Comparison of ENCODE assay signal across 1 cellular context in the genomic region with DNA sequence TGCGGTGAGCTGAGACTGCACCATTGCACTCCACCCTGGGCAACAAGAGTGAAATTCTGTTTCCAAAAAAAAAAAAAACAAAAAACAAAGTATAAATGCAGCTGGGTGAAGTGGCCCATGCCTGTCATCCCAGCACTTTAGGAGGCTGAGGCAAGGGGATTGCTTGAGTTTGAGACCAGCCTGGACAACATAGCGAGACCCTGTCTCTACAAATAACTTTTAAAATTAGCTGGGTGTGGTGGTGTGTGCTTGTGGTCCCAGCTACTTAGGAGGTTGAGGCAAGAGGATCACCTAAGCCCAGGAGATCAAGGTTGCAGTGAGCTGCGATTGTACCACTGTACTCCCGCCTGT.
TF ChIP-seq lines count a peak whose summit lies in the region.

No MANE protein-coding gene starts in this region.

TF ChIP-seq in HepG2, 621 proteins besides CTCF, POLR2A, EP300 and RAD21 (continues in another document):
- no peak for TF ChIP-seq ZNF383 (CRISPR knock-in tag; IDR thresholded peaks at IDR 0.05; ENCODE audit: borderline replicate concordance)
- peak; percentile 21; the same call in 1 of the 2 replicates for TF ChIP-seq KAT7 (CRISPR knock-in tag; IDR thresholded peaks at IDR 0.05; ENCODE audit: borderline replicate concordance)
- TF ChIP-seq, protein P1, sequence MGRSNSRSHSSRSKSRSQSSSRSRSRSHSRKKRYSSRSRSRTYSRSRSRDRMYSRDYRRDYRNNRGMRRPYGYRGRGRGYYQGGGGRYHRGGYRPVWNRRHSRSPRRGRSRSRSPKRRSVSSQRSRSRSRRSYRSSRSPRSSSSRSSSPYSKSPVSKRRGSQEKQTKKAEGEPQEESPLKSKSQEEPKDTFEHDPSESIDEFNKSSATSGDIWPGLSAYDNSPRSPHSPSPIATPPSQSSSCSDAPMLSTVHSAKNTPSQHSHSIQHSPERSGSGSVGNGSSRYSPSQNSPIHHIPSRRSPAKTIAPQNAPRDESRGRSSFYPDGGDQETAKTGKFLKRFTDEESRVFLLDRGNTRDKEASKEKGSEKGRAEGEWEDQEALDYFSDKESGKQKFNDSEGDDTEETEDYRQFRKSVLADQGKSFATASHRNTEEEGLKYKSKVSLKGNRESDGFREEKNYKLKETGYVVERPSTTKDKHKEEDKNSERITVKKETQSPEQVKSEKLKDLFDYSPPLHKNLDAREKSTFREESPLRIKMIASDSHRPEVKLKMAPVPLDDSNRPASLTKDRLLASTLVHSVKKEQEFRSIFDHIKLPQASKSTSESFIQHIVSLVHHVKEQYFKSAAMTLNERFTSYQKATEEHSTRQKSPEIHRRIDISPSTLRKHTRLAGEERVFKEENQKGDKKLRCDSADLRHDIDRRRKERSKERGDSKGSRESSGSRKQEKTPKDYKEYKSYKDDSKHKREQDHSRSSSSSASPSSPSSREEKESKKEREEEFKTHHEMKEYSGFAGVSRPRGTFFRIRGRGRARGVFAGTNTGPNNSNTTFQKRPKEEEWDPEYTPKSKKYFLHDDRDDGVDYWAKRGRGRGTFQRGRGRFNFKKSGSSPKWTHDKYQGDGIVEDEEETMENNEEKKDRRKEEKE (IDR thresholded peaks at IDR 0.05), result no peak
- no peak for TF ChIP-seq POGZ (CRISPR knock-in tag; IDR thresholded peaks at IDR 0.05)
- no peak for TF ChIP-seq TGIF2 (CRISPR knock-in tag; IDR thresholded peaks at IDR 0.05)
- TF ChIP-seq TBX2 (CRISPR knock-in tag; IDR thresholded peaks at IDR 0.05; ENCODE audit: borderline replicate concordance), result no peak
- TF ChIP-seq, protein P2, sequence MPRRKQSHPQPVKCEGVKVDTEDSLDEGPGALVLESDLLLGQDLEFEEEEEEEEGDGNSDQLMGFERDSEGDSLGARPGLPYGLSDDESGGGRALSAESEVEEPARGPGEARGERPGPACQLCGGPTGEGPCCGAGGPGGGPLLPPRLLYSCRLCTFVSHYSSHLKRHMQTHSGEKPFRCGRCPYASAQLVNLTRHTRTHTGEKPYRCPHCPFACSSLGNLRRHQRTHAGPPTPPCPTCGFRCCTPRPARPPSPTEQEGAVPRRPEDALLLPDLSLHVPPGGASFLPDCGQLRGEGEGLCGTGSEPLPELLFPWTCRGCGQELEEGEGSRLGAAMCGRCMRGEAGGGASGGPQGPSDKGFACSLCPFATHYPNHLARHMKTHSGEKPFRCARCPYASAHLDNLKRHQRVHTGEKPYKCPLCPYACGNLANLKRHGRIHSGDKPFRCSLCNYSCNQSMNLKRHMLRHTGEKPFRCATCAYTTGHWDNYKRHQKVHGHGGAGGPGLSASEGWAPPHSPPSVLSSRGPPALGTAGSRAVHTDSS (CRISPR knock-in tag; conservative IDR thresholded peaks at IDR 0.05), result no peak
- TF ChIP-seq, protein P3, sequence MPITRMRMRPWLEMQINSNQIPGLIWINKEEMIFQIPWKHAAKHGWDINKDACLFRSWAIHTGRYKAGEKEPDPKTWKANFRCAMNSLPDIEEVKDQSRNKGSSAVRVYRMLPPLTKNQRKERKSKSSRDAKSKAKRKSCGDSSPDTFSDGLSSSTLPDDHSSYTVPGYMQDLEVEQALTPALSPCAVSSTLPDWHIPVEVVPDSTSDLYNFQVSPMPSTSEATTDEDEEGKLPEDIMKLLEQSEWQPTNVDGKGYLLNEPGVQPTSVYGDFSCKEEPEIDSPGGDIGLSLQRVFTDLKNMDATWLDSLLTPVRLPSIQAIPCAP (CRISPR knock-in tag; IDR thresholded peaks at IDR 0.05; ENCODE audit: low read depth), result no peak
- no peak for TF ChIP-seq SMAD9 (CRISPR knock-in tag; IDR thresholded peaks at IDR 0.05)
- TF ChIP-seq, protein P4, sequence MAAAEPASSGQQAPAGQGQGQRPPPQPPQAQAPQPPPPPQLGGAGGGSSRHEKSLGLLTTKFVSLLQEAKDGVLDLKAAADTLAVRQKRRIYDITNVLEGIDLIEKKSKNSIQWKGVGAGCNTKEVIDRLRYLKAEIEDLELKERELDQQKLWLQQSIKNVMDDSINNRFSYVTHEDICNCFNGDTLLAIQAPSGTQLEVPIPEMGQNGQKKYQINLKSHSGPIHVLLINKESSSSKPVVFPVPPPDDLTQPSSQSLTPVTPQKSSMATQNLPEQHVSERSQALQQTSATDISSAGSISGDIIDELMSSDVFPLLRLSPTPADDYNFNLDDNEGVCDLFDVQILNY (CRISPR knock-in tag; conservative IDR thresholded peaks at IDR 0.05), result no peak
- TF ChIP-seq ZBTB42 (CRISPR knock-in tag; IDR thresholded peaks at IDR 0.05), result no peak
- TF ChIP-seq, protein P5, sequence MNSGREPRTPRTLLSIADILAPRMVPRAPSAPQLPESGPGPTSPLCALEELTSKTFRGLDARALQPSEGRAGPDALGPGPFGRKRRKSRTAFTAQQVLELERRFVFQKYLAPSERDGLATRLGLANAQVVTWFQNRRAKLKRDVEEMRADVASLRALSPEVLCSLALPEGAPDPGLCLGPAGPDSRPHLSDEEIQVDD (CRISPR knock-in tag; IDR thresholded peaks at IDR 0.05; ENCODE audit: borderline replicate concordance), result no peak
- TF ChIP-seq SNAPC2 (CRISPR knock-in tag; IDR thresholded peaks at IDR 0.05), result no peak
- TF ChIP-seq RFXAP (CRISPR knock-in tag; IDR thresholded peaks at IDR 0.05; ENCODE audit: borderline replicate concordance), result peak; percentile 38; the same call in 1 of the 2 replicates
- TF ChIP-seq SIX4 (CRISPR knock-in tag; IDR thresholded peaks at IDR 0.05), result no peak
- TF ChIP-seq, protein P6, sequence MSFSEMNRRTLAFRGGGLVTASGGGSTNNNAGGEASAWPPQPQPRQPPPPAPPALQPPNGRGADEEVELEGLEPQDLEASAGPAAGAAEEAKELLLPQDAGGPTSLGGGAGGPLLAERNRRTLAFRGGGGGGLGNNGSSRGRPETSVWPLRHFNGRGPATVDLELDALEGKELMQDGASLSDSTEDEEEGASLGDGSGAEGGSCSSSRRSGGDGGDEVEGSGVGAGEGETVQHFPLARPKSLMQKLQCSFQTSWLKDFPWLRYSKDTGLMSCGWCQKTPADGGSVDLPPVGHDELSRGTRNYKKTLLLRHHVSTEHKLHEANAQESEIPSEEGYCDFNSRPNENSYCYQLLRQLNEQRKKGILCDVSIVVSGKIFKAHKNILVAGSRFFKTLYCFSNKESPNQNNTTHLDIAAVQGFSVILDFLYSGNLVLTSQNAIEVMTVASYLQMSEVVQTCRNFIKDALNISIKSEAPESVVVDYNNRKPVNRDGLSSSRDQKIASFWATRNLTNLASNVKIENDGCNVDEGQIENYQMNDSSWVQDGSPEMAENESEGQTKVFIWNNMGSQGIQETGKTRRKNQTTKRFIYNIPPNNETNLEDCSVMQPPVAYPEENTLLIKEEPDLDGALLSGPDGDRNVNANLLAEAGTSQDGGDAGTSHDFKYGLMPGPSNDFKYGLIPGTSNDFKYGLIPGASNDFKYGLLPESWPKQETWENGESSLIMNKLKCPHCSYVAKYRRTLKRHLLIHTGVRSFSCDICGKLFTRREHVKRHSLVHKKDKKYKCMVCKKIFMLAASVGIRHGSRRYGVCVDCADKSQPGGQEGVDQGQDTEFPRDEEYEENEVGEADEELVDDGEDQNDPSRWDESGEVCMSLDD (CRISPR knock-in tag; IDR thresholded peaks at IDR 0.05; ENCODE audit: borderline replicate concordance), result no peak
- no peak for TF ChIP-seq ZNF773 (CRISPR knock-in tag; IDR thresholded peaks at IDR 0.05; ENCODE audit: borderline replicate concordance)
- TF ChIP-seq ZNF878 (CRISPR knock-in tag; IDR thresholded peaks at IDR 0.05), result no peak
- no peak for TF ChIP-seq SIN3B (IDR thresholded peaks at IDR 0.05; ENCODE audit: low read length)
- TF ChIP-seq CENPX (CRISPR knock-in tag; IDR thresholded peaks at IDR 0.05), result no peak
- TF ChIP-seq ZNF121 (CRISPR knock-in tag; IDR thresholded peaks at IDR 0.05), result peak; percentile 95
- no peak for TF ChIP-seq NFRKB (IDR thresholded peaks at IDR 0.05)
- peak; percentile 65; the same call in 1 of the 2 replicates for TF ChIP-seq ZMYM3 (CRISPR knock-in tag; IDR thresholded peaks at IDR 0.05)
- TF ChIP-seq, protein P7, sequence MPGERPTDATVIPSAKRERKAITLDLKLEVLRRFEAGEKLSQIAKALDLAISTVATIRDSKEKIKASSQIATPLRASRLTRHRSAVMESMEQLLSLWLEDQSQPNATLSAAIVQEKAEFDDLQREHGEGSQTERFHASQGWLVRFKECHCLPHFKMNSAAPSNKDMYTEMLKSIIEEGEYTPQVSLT (CRISPR knock-in tag; IDR thresholded peaks at IDR 0.05; ENCODE audit: borderline replicate concordance, low read depth), result no peak
- TF ChIP-seq CHCHD3 (CRISPR knock-in tag; IDR thresholded peaks at IDR 0.05), result no peak
- TF ChIP-seq ZMYM4 (CRISPR knock-in tag; IDR thresholded peaks at IDR 0.05), result no peak
- TF ChIP-seq, protein P8, sequence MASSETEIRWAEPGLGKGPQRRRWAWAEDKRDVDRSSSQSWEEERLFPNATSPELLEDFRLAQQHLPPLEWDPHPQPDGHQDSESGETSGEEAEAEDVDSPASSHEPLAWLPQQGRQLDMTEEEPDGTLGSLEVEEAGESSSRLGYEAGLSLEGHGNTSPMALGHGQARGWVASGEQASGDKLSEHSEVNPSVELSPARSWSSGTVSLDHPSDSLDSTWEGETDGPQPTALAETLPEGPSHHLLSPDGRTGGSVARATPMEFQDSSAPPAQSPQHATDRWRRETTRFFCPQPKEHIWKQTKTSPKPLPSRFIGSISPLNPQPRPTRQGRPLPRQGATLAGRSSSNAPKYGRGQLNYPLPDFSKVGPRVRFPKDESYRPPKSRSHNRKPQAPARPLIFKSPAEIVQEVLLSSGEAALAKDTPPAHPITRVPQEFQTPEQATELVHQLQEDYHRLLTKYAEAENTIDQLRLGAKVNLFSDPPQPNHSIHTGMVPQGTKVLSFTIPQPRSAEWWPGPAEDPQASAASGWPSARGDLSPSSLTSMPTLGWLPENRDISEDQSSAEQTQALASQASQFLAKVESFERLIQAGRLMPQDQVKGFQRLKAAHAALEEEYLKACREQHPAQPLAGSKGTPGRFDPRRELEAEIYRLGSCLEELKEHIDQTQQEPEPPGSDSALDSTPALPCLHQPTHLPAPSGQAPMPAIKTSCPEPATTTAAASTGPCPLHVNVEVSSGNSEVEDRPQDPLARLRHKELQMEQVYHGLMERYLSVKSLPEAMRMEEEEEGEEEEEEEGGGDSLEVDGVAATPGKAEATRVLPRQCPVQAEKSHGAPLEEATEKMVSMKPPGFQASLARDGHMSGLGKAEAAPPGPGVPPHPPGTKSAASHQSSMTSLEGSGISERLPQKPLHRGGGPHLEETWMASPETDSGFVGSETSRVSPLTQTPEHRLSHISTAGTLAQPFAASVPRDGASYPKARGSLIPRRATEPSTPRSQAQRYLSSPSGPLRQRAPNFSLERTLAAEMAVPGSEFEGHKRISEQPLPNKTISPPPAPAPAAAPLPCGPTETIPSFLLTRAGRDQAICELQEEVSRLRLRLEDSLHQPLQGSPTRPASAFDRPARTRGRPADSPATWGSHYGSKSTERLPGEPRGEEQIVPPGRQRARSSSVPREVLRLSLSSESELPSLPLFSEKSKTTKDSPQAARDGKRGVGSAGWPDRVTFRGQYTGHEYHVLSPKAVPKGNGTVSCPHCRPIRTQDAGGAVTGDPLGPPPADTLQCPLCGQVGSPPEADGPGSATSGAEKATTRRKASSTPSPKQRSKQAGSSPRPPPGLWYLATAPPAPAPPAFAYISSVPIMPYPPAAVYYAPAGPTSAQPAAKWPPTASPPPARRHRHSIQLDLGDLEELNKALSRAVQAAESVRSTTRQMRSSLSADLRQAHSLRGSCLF (CRISPR knock-in tag; IDR thresholded peaks at IDR 0.05; ENCODE audit: borderline replicate concordance), result no peak
- TF ChIP-seq, protein P9, sequence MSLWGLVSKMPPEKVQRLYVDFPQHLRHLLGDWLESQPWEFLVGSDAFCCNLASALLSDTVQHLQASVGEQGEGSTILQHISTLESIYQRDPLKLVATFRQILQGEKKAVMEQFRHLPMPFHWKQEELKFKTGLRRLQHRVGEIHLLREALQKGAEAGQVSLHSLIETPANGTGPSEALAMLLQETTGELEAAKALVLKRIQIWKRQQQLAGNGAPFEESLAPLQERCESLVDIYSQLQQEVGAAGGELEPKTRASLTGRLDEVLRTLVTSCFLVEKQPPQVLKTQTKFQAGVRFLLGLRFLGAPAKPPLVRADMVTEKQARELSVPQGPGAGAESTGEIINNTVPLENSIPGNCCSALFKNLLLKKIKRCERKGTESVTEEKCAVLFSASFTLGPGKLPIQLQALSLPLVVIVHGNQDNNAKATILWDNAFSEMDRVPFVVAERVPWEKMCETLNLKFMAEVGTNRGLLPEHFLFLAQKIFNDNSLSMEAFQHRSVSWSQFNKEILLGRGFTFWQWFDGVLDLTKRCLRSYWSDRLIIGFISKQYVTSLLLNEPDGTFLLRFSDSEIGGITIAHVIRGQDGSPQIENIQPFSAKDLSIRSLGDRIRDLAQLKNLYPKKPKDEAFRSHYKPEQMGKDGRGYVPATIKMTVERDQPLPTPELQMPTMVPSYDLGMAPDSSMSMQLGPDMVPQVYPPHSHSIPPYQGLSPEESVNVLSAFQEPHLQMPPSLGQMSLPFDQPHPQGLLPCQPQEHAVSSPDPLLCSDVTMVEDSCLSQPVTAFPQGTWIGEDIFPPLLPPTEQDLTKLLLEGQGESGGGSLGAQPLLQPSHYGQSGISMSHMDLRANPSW (CRISPR knock-in tag; IDR thresholded peaks at IDR 0.05; ENCODE audit: borderline replicate concordance), result 0 out of 2 replicates have a peak, but pooled peaks have one; percentile 53
- no peak for TF ChIP-seq ZSCAN29 (CRISPR knock-in tag; conservative IDR thresholded peaks at IDR 0.05)
- TF ChIP-seq MAZ (IDR thresholded peaks at IDR 0.05; ENCODE audit: borderline replicate concordance, low read depth, low read length), result no peak
- no peak for TF ChIP-seq MAZ (CRISPR knock-in tag; IDR thresholded peaks at IDR 0.05; ENCODE audit: low read depth)
- TF ChIP-seq, protein P10, sequence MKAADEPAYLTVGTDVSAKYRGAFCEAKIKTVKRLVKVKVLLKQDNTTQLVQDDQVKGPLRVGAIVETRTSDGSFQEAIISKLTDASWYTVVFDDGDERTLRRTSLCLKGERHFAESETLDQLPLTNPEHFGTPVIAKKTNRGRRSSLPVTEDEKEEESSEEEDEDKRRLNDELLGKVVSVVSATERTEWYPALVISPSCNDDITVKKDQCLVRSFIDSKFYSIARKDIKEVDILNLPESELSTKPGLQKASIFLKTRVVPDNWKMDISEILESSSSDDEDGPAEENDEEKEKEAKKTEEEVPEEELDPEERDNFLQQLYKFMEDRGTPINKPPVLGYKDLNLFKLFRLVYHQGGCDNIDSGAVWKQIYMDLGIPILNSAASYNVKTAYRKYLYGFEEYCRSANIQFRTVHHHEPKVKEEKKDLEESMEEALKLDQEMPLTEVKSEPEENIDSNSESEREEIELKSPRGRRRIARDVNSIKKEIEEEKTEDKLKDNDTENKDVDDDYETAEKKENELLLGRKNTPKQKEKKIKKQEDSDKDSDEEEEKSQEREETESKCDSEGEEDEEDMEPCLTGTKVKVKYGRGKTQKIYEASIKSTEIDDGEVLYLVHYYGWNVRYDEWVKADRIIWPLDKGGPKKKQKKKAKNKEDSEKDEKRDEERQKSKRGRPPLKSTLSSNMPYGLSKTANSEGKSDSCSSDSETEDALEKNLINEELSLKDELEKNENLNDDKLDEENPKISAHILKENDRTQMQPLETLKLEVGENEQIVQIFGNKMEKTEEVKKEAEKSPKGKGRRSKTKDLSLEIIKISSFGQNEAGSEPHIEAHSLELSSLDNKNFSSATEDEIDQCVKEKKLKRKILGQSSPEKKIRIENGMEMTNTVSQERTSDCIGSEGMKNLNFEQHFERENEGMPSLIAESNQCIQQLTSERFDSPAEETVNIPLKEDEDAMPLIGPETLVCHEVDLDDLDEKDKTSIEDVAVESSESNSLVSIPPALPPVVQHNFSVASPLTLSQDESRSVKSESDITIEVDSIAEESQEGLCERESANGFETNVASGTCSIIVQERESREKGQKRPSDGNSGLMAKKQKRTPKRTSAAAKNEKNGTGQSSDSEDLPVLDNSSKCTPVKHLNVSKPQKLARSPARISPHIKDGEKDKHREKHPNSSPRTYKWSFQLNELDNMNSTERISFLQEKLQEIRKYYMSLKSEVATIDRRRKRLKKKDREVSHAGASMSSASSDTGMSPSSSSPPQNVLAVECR (CRISPR knock-in tag; IDR thresholded peaks at IDR 0.05; ENCODE audit: borderline replicate concordance), result 0 out of 2 replicates have a peak, but pooled peaks have one; percentile 9
